In the genomic region with DNA sequence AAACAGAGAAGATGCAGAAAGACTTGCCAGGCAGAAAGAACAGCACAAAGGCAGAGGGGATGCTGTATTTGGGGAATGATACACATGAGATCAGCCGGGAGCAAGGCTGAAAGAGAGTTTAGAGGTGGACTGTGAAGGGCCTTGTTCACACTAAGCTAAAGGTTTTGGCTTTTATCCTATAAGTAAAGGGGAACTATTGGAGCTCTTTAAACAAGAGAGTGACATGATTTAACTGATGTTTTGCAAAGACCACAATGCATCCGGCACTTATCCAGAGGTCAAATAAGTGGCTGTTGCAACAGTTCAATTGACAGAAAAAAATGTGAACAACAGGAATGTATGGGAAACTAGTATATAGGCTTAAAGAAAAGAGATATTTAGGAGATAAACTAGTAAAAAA, we compare ENCODE assay signal across 16 cellular contexts.
DNase-seq lines count a peak whose midpoint lies in the region; ATAC-seq and TF ChIP-seq lines count a peak whose summit lies in the region.
"Had no signal": no experiment of that assay in that cellular context is flagged by ENCODE, and none has a peak within 500 bp of the region (broad histone marks: within the 10 kb centered on the region; RNA-seq: fewer than 3 reads in every experiment).

No MANE protein-coding gene starts in this region.

- H3K27ac ChIP-seq in right cardiac atrium (ENCODE audit: low read length) = peak overlapping the region; percentile 48
- H3K27ac ChIP-seq: foreskin keratinocyte, skin epidermis had no signal

- H3K4me3 ChIP-seq in right cardiac atrium (ENCODE audit: low read length) (no peak overlapping the region), fibroblast of villous mesenchyme (ENCODE audit: low read depth, low read length) (no peak overlapping the region)
- H3K4me3 ChIP-seq: skin epidermis, tibial nerve had no signal

- no peak for TF ChIP-seq CTCF in fibroblast of villous mesenchyme (IDR thresholded peaks at IDR 0.05; ENCODE audit: insufficient read depth, low read depth, low read length)

- no peak for ATAC-seq in right cardiac atrium
- ATAC-seq in activated T-cell treated with anti-CD3 and anti-CD28 coated beads, Interleukin-2, amount 50 U/mL, for 4 hours = no peak
- ATAC-seq: natural killer cell treated with Interleukin-12 subunit alpha and Interleukin-12 subunit beta and Interleukin-15 and Interleukin-18, amount 100 ng/mL, for 72 hours; T-cell had no signal

- peaks cover 4% of the 10 kb centered on the region for H3K4me1 ChIP-seq in right cardiac atrium (ENCODE audit: control insufficient read depth, insufficient read depth, low read length)

- H3K36me3 Mint-ChIP-seq in activated T-cell treated with anti-CD3 and anti-CD28 coated beads, Interleukin-2, amount 50 U/mL, for 4 hours (ENCODE audit: insufficient read depth) = peaks cover 5% of the 10 kb centered on the region
- no peaks in the 10 kb centered on the region for H3K36me3 Mint-ChIP-seq in activated CD4-positive, alpha-beta memory T cell treated with anti-CD3 and anti-CD28 coated beads, Interleukin-2, amount 10 ng/mL, durations not matched to agents 7 days and 5 days (ENCODE audit: low read depth)
- H3K36me3 Mint-ChIP-seq: natural killer cell treated with Interleukin-12 subunit alpha and Interleukin-12 subunit beta and Interleukin-15 and Interleukin-18, amount 100 ng/mL, for 72 hours had no signal

- no peak overlapping the region for H3K27ac Mint-ChIP-seq in activated CD4-positive, alpha-beta memory T cell treated with anti-CD3 and anti-CD28 coated beads, Interleukin-2, amount 10 ng/mL, durations not matched to agents 7 days and 5 days
- H3K27ac Mint-ChIP-seq: natural killer cell treated with Interleukin-12 subunit alpha and Interleukin-12 subunit beta and Interleukin-15 and Interleukin-18, amount 100 ng/mL, for 72 hours; T-cell had no signal

- H3K27me3 ChIP-seq in right cardiac atrium (ENCODE audit: control insufficient read depth, insufficient read depth) = no peaks in the 10 kb centered on the region
- H3K27me3 ChIP-seq: foreskin keratinocyte, tibial nerve had no signal

- no peaks in the 10 kb centered on the region for H3K9me3 Mint-ChIP-seq in activated T-cell treated with anti-CD3 and anti-CD28 coated beads, Interleukin-2, amount 50 U/mL, for 4 hours
- no peaks in the 10 kb centered on the region for H3K9me3 Mint-ChIP-seq in activated CD4-positive, alpha-beta memory T cell treated with anti-CD3 and anti-CD28 coated beads, Interleukin-2, amount 10 ng/mL, durations not matched to agents 7 days and 5 days
- H3K9me3 Mint-ChIP-seq: natural killer cell treated with Interleukin-12 subunit alpha and Interleukin-12 subunit beta and Interleukin-15 and Interleukin-18, amount 100 ng/mL, for 72 hours; T-cell had no signal

- CTCF ChIA-PET in activated CD4-positive, alpha-beta memory T cell treated with anti-CD3 and anti-CD28 coated beads, Interleukin-2, amount 10 ng/mL, durations not matched to agents 7 days and 5 days (lab: Charles Lee) = interaction anchor here (0.6 kb wide), 1 partner anchor 31 kb away, joined by 5 read pairs; no protein-coding TSS in a partner anchor

- H3K4me3 Mint-ChIP-seq in activated T-cell treated with anti-CD3 and anti-CD28 coated beads, Interleukin-2, amount 50 U/mL, for 4 hours = no peak overlapping the region
- H3K4me3 Mint-ChIP-seq in activated CD4-positive, alpha-beta memory T cell treated with anti-CD3 and anti-CD28 coated beads, Interleukin-2, amount 10 ng/mL, durations not matched to agents 7 days and 5 days = no peak overlapping the region
- H3K4me3 Mint-ChIP-seq: natural killer cell treated with Interleukin-12 subunit alpha and Interleukin-12 subunit beta and Interleukin-15 and Interleukin-18, amount 100 ng/mL, for 72 hours; T-cell had no signal

- intact Hi-C loops in right cardiac atrium (cut with DNase I) (no loop called here), cardiac septum (cut with DNase I) (loop anchor here (2.0 kb wide), 1 partner anchor 49 kb away; no protein-coding TSS in a partner anchor)

- no peaks in the 10 kb centered on the region for H3K9me3 ChIP-seq in right cardiac atrium (ENCODE audit: control insufficient read depth, low read length)
- H3K9me3 ChIP-seq: tibial nerve had no signal

- no peaks in the 10 kb centered on the region for H3K27me3 Mint-ChIP-seq in activated T-cell treated with anti-CD3 and anti-CD28 coated beads, Interleukin-2, amount 50 U/mL, for 4 hours (ENCODE audit: low read depth)
- H3K27me3 Mint-ChIP-seq in activated CD4-positive, alpha-beta memory T cell treated with anti-CD3 and anti-CD28 coated beads, Interleukin-2, amount 10 ng/mL, durations not matched to agents 7 days and 5 days = no peaks in the 10 kb centered on the region
- H3K27me3 Mint-ChIP-seq: natural killer cell treated with Interleukin-12 subunit alpha and Interleukin-12 subunit beta and Interleukin-15 and Interleukin-18, amount 100 ng/mL, for 72 hours; T-cell had no signal

- POLR2A ChIA-PET in activated CD4-positive, alpha-beta memory T cell treated with anti-CD3 and anti-CD28 coated beads, Interleukin-2, amount 10 ng/mL, durations not matched to agents 7 days and 5 days (lab: Charles Lee) = no interaction called here

- DNase-seq in right cardiac atrium (no peak), cardiac septum (ENCODE audit: low spot score) (no peak), SKM-1 (lab: John Stamatoyannopoulos, UW; ENCODE audit: unreplicated experiment) (peak; percentile 15), fibroblast of villous mesenchyme (ENCODE audit: low read depth) (peak; percentile 66), NCI-H2107 treated with DMSO at 0.1 percent for 48 hours (lab: John Stamatoyannopoulos, UW; ENCODE audit: unreplicated experiment) (no peak)
- no peak for DNase-seq in activated T-cell treated with anti-CD3 and anti-CD28 coated beads, Interleukin-2, amount 50 U/mL, for 4 hours
- no peak for DNase-seq in activated CD4-positive, alpha-beta memory T cell treated with anti-CD3 and anti-CD28 coated beads, Interleukin-2, amount 10 ng/mL, durations not matched to agents 7 days and 5 days
- DNase-seq in activated T-cell treated with anti-CD3 and anti-CD28 coated beads, Interleukin-2, amount 50 U/mL, for 1 hour = no peak
- DNase-seq: activated CD4-positive, alpha-beta T cell treated with anti-CD3 and anti-CD28 coated beads for 48 hours; activated effector memory CD4-positive, alpha-beta T cell treated with anti-CD3 and anti-CD28 coated beads, Interleukin-2, amount 50 U/mL, for 16 hours; NCI-H1092; T-cell had no signal

- H3K4me1 Mint-ChIP-seq in activated T-cell treated with anti-CD3 and anti-CD28 coated beads, Interleukin-2, amount 50 U/mL, for 4 hours (ENCODE audit: low read depth) = no peaks in the 10 kb centered on the region
- peaks cover 2% of the 10 kb centered on the region for H3K4me1 Mint-ChIP-seq in activated CD4-positive, alpha-beta memory T cell treated with anti-CD3 and anti-CD28 coated beads, Interleukin-2, amount 10 ng/mL, durations not matched to agents 7 days and 5 days
- H3K4me1 Mint-ChIP-seq: T-cell had no signal

- WGBS in right cardiac atrium = 63% methylated on average over 2 of the region's 2 CpGs

Comparison
In these comparisons a context has a peak if more than half of its experiments do, and no peak if none do; other contexts are left out.
1. DNase-seq: peak in SKM-1 (single experiment) and fibroblast of villous mesenchyme (single experiment); none in right cardiac atrium (0 of 3), cardiac septum (single experiment), activated T-cell treated with anti-CD3 and anti-CD28 coated beads, Interleukin-2, amount 50 U/mL, for 4 hours (single experiment), activated CD4-positive, alpha-beta memory T cell treated with anti-CD3 and anti-CD28 coated beads, Interleukin-2, amount 10 ng/mL, durations not matched to agents 7 days and 5 days (single experiment), NCI-H2107 treated with DMSO at 0.1 percent for 48 hours (single experiment) and activated T-cell treated with anti-CD3 and anti-CD28 coated beads, Interleukin-2, amount 50 U/mL, for 1 hour (single experiment).